19 cellular contexts compared by ENCODE assay signal in the genomic region with DNA sequence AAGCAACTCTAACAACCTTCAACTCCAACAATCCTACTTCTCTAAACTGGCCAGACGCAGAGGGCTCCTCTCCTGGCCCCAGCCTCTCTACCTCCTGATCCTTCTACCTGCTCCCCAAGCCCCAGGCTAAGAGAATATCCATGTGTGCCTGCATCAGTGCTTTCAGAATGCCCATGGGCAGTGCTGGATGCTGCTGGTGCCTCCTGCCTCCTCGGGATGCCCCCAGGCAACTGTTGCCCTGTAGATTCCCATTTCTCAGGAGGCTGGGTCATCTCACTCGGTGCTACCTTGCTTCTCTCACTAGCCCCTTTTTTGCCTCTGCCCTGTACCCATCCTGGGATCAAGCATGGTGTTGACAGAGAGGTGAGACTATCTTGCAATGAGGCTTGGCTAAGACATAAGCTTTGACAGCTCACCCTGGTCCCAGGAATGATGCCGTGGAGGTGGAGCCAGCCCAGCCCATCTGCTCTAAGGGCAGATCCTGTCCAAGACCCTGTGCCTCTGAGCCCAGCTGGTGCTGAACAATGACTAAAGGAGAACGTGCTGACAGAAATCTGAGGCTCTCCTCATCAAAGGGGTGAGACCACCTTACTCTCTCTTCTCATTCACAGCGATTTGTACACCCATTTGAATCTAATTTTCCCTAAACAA. TPM values are rescaled to one million over a fixed set of nuclear protein-coding genes. Genes with fewer than 3 reads are reported as not detected.
DNase-seq lines count a peak whose midpoint lies in the region; ATAC-seq and TF ChIP-seq lines count a peak whose summit lies in the region.
"Had no signal": no experiment of that assay in that cellular context is flagged by ENCODE, and none has a peak within 500 bp of the region (broad histone marks: within the 10 kb centered on the region; RNA-seq: fewer than 3 reads in every experiment).

No MANE protein-coding gene starts in this region.

- ATAC-seq in activated T-helper 17 cell treated with anti-CD3 and anti-CD28 coated beads, Interleukin-2, amount 50 U/mL, for 72 hours (replicated peaks), result no peak
- ATAC-seq in GM21786 (IDR thresholded peaks at IDR 0.05; ENCODE audit: unreplicated experiment) (no peak), GM18505 (IDR thresholded peaks at IDR 0.05; ENCODE audit: unreplicated experiment) (no peak)

- DNase-seq in NCI-H82 (lab: John Stamatoyannopoulos, UW) (peak; percentile 63), NCI-H82 treated with DMSO at 0.1 percent for 48 hours (lab: John Stamatoyannopoulos, UW; ENCODE audit: unreplicated experiment) (no peak), progenitor cell of endocrine pancreas (ENCODE audit: low spot score, unreplicated experiment) (no peak), NCI-H446 treated with DMSO at 0.1 percent for 48 hours (lab: John Stamatoyannopoulos, UW) (no peak)
- DNase-seq: Calu3, DMS79, NCI-H1092 treated with DMSO at 0.1 percent for 48 hours, NCI-H2081, OCI-M1, RPMI8226, SHP77 treated with DMSO at 0.1 percent for 48 hours had no signal

- peak overlapping the region; percentile 1 for H3K27ac Mint-ChIP-seq in activated T-helper 17 cell treated with anti-CD3 and anti-CD28 coated beads, Interleukin-2, amount 50 U/mL, for 72 hours
- peak overlapping the region; percentile 47 for H3K27ac Mint-ChIP-seq in progenitor cell of endocrine pancreas

- H3K36me3 Mint-ChIP-seq in activated T-helper 17 cell treated with anti-CD3 and anti-CD28 coated beads, Interleukin-2, amount 50 U/mL, for 72 hours (ENCODE audit: low read depth), result no peaks in the 10 kb centered on the region
- peaks cover 5% of the 10 kb centered on the region for H3K36me3 Mint-ChIP-seq in progenitor cell of endocrine pancreas (ENCODE audit: insufficient read depth)

- no peaks in the 10 kb centered on the region for H3K27me3 Mint-ChIP-seq in activated T-helper 17 cell treated with anti-CD3 and anti-CD28 coated beads, Interleukin-2, amount 50 U/mL, for 72 hours
- no peaks in the 10 kb centered on the region for H3K27me3 Mint-ChIP-seq in progenitor cell of endocrine pancreas
- H3K27me3 Mint-ChIP-seq: B cell had no signal

- TF ChIP-seq POLR2A in GM18505 (IDR thresholded peaks at IDR 0.05; ENCODE audit: borderline replicate concordance, extremely low read depth, insufficient read depth, insufficient read length), result no peak

- no peaks in the 10 kb centered on the region for H3K9me3 Mint-ChIP-seq in activated T-helper 17 cell treated with anti-CD3 and anti-CD28 coated beads, Interleukin-2, amount 50 U/mL, for 72 hours
- H3K9me3 Mint-ChIP-seq in progenitor cell of endocrine pancreas (ENCODE audit: low read depth), result no peaks in the 10 kb centered on the region

- no peak overlapping the region for H3K4me3 Mint-ChIP-seq in activated T-helper 17 cell treated with anti-CD3 and anti-CD28 coated beads, Interleukin-2, amount 50 U/mL, for 72 hours
- H3K4me3 Mint-ChIP-seq in progenitor cell of endocrine pancreas (ENCODE audit: low read depth), result no peak overlapping the region

- no peaks in the 10 kb centered on the region for H3K4me1 Mint-ChIP-seq in activated T-helper 17 cell treated with anti-CD3 and anti-CD28 coated beads, Interleukin-2, amount 50 U/mL, for 72 hours
- peaks cover 14% of the 10 kb centered on the region for H3K4me1 Mint-ChIP-seq in progenitor cell of endocrine pancreas (ENCODE audit: low read depth)

- TF ChIP-seq CTCF in 22Rv1 (IDR thresholded peaks at IDR 0.05), result no peak
- no peak for TF ChIP-seq CTCF in progenitor cell of endocrine pancreas (IDR thresholded peaks at IDR 0.05; ENCODE audit: unreplicated experiment)

- H3K27ac ChIP-seq in 22Rv1, result peak overlapping the region; percentile 18; the same call in 1 of the 2 replicates

RNA-seq across cellular contexts. Expression of a gene that starts 19.4 kb away (rescaled TPM):
- total RNA-seq in activated T-helper 17 cell treated with anti-CD3 and anti-CD28 coated beads, Interleukin-2, amount 50 U/mL, for 72 hours, result 100 to 1,000 TPM; 117 to 147 TPM
- 89.6 and 95.7 TPM in 2 replicates for total RNA-seq in progenitor cell of endocrine pancreas

RNA-seq across cellular contexts. Expression of a gene that starts 42.8 kb away (rescaled TPM):
- total RNA-seq in activated T-helper 17 cell treated with anti-CD3 and anti-CD28 coated beads, Interleukin-2, amount 50 U/mL, for 72 hours, result 100 to 1,000 TPM in 1 of 2 donors, 10 to 100 TPM in 1; 97.2 to 107 TPM
- 101 and 105 TPM in 2 replicates for total RNA-seq in progenitor cell of endocrine pancreas
- total RNA-seq: A172, Calu3, NCI-H460 had no signal

RNA-seq across cellular contexts. Expression of a gene that starts 45.9 kb away (rescaled TPM):
- under 1 TPM; 0.71 to 0.85 TPM for total RNA-seq in activated T-helper 17 cell treated with anti-CD3 and anti-CD28 coated beads, Interleukin-2, amount 50 U/mL, for 72 hours
- total RNA-seq in progenitor cell of endocrine pancreas, result 18.7 and 19.2 TPM in 2 replicates
- total RNA-seq: A172, LHCN-M2, NCI-H460 had no signal

Comparison
In these comparisons a context has a peak if more than half of its experiments do, and no peak if none do; other contexts are left out.
1. RNA of a gene that starts 45.9 kb away (total RNA-seq): 18.7 to 19.2 TPM in progenitor cell of endocrine pancreas; 0.71 to 0.85 TPM in activated T-helper 17 cell treated with anti-CD3 and anti-CD28 coated beads, Interleukin-2, amount 50 U/mL, for 72 hours; every median in the first group is over 10 times any median in the second.